ENCODE assay signal across 10 cellular contexts in the genomic region with DNA sequence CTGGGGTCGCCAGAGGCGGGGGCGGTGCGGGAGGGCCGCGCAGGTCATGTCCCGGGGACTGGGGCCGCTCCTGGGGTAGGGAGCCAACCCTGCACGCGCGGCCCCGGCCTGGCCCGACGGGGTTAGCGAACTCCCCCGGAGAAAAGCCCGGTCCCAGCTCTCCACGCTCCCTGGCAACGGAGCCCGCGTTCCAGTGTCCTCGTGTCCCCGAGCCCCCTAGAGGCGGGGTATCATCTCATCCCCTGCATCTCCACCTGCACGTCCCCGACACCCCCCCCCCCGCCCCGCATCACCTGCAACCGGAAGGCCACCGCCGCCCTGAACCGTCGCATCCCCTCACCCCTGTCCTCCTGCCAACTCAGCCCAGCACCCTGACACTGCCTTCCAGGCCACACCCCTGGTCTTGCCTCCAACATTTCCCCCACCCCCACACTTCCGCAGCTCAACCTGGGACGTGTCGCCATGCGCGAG.
DNase-seq lines count a peak whose midpoint lies in the region; ATAC-seq lines count a peak whose summit lies in the region.
"Had no signal": no experiment of that assay in that cellular context is flagged by ENCODE, and none has a peak within 500 bp of the region (broad histone marks: within the 10 kb centered on the region; RNA-seq: fewer than 3 reads in every experiment).

No MANE protein-coding gene starts in this region.

- H3K9me3 Mint-ChIP-seq in memory B cell: peaks cover 3% of the 10 kb centered on the region

- peaks cover 4% of the 10 kb centered on the region for H3K36me3 Mint-ChIP-seq in memory B cell

- no peak overlapping the region for H3K27ac Mint-ChIP-seq in memory B cell

- ATAC-seq in memory B cell (ENCODE audit: low read depth): peak; percentile 44
- ATAC-seq in GM18909 (IDR thresholded peaks at IDR 0.05; ENCODE audit: poor library complexity, unreplicated experiment): no peak
- ATAC-seq in HG03460 (IDR thresholded peaks at IDR 0.05; ENCODE audit: unreplicated experiment): no peak

- peak overlapping the region; percentile 51 for H3K4me3 Mint-ChIP-seq in memory B cell

- DNase-seq in DMS153 treated with DMSO at 0.1 percent for 48 hours (lab: John Stamatoyannopoulos, UW; ENCODE audit: unreplicated experiment) (peak; percentile 2), DMS153 (lab: John Stamatoyannopoulos, UW) (no peak), memory B cell (ENCODE audit: low spot score in 2 of 2) (no peak), inferior parietal cortex (ENCODE audit: extremely low spot score) (no peak)
- DNase-seq in activated T-cell treated with anti-CD3 and anti-CD28 coated beads, Interleukin-2, amount 50 U/mL, for 1 hour: peak; percentile 40
- DNase-seq in stimulated activated naive CD4-positive, alpha-beta T cell (lab: John Stamatoyannopoulos, UW): peak; percentile 9 to 49 (median 23)
- DNase-seq: MM.1S, thyroid gland had no signal

- peaks cover 3% of the 10 kb centered on the region for H3K4me1 Mint-ChIP-seq in memory B cell

- peaks cover 10% of the 10 kb centered on the region for H3K27me3 Mint-ChIP-seq in memory B cell

Comparison
In these comparisons a context has a peak if more than half of its experiments do, and no peak if none do; other contexts are left out.
1. DNase-seq: peak in DMS153 treated with DMSO at 0.1 percent for 48 hours (single experiment), activated T-cell treated with anti-CD3 and anti-CD28 coated beads, Interleukin-2, amount 50 U/mL, for 1 hour (single experiment) and stimulated activated naive CD4-positive, alpha-beta T cell (6 of 6); none in DMS153 (single experiment), memory B cell (0 of 2) and inferior parietal cortex (single experiment).